Comparison of ENCODE assay signal across 18 cellular contexts in genomic region chrX:50635811-50636365, GRCh38.
A peak's percentile ranks its signal among the peaks of the same experiment; 100 is the strongest.
DNase-seq lines count a peak whose midpoint lies in the region; ATAC-seq and TF ChIP-seq lines count a peak whose summit lies in the region.
"Had no signal": no experiment of that assay in that cellular context is flagged by ENCODE, and none has a peak within 500 bp of the region (broad histone marks: within the 10 kb centered on the region; RNA-seq: fewer than 3 reads in every experiment).

No MANE protein-coding gene starts in this region.

- no peak overlapping the region for H3K14ac ChIP-seq in H9 (ENCODE audit: insufficient read depth, low read length)

- 50 to 84% methylated on average over 2 to 4 of the region's 4 CpGs for WGBS in testis, 2 donors
- WGBS in H9 (ENCODE audit: extremely low coverage, insufficient read length, low lambda C conversion rate): no CpG with 5 or more reads among the region's 4 CpGs
- 55% methylated on average over 4 of the region's 4 CpGs for WGBS in suprapubic skin

- no peak overlapping the region for H2BK15ac ChIP-seq in H9 (ENCODE audit: low read depth, low read length)

- H2AFZ ChIP-seq in H9 (ENCODE audit: low read length): no peak overlapping the region
- H2AFZ ChIP-seq: GM23248 had no signal

- H4K5ac ChIP-seq in H9 (ENCODE audit: insufficient read length, low read depth, low read length): no peak overlapping the region

- H3K9me3 Mint-ChIP-seq in H9: peaks cover 64 to 68% of the 10 kb centered on the region in 2 experiments
- H3K9me3 Mint-ChIP-seq: CD4-positive, alpha-beta T cell had no signal

- no peak overlapping the region for H3K56ac ChIP-seq in H9 (ENCODE audit: insufficient read length, low read depth, low read length)

- H3K9me3 ChIP-seq in testis (no peaks in the 10 kb centered on the region), H9 (ENCODE audit: control insufficient read depth, low read depth, low read length) (no peaks in the 10 kb centered on the region), suprapubic skin (no peaks in the 10 kb centered on the region)

- no peak overlapping the region for H2BK5ac ChIP-seq in H9 (ENCODE audit: insufficient read length, low read length)

- TF ChIP-seq POLR2A in testis (IDR thresholded peaks at IDR 0.05) (no peak), suprapubic skin (IDR thresholded peaks at IDR 0.05) (no peak)

- peaks cover 0 to 9% of the 10 kb centered on the region in 2 experiments; a peak in 3 of 4 replicates for H3K4me1 Mint-ChIP-seq in H9
- H3K4me1 Mint-ChIP-seq: B cell had no signal

- H3K4me3 ChIP-seq in testis (no peak overlapping the region), suprapubic skin (no peak overlapping the region)
- H3K4me3 ChIP-seq: GM23248 had no signal

- no peak overlapping the region for H3K27ac Mint-ChIP-seq in H9
- H3K27ac Mint-ChIP-seq: B cell; CD4-positive, alpha-beta T cell had no signal

- no peak overlapping the region for H2BK120ac ChIP-seq in H9 (ENCODE audit: low read depth, low read length, poor library complexity, severe bottlenecking)

- no peak overlapping the region for H4K8ac ChIP-seq in H9 (replicated peaks; ENCODE audit: insufficient read length, low read depth, low read length)

- H3K27me3 ChIP-seq in testis (no peaks in the 10 kb centered on the region), H9 (ENCODE audit: insufficient read depth, low read length) (no peaks in the 10 kb centered on the region), suprapubic skin (no peaks in the 10 kb centered on the region)

- no peak overlapping the region for H3K4me2 ChIP-seq in H9 (ENCODE audit: insufficient read depth, insufficient read length, low read length)

- no peak overlapping the region for H3K9ac ChIP-seq in H9 (ENCODE audit: extremely low read depth, insufficient read length, low read length)
- H3K9ac ChIP-seq: GM23248 had no signal

- no peak for TF ChIP-seq EP300 in suprapubic skin (IDR thresholded peaks at IDR 0.05)

- H3K79me1 ChIP-seq in H9 (ENCODE audit: insufficient read depth, low read depth, low read length, poor library complexity, severe bottlenecking): no peaks in the 10 kb centered on the region

- H2BK20ac ChIP-seq in H9 (ENCODE audit: low read depth, low read length, poor library complexity, severe bottlenecking): no peak overlapping the region

- peaks cover 7 to 21% (median 16%) of the 10 kb centered on the region in 3 experiments for H3K36me3 Mint-ChIP-seq in H9 (ENCODE audit: insufficient read depth in 1 of 3, low read depth in 3 of 3)

- H3K27ac ChIP-seq in testis (no peak overlapping the region), H9 (ENCODE audit: insufficient read length, low read depth, low read length) (no peak overlapping the region), suprapubic skin (no peak overlapping the region)
- H3K27ac ChIP-seq: GM23248 had no signal

- no peaks in the 10 kb centered on the region for H3K23me2 ChIP-seq in H9 (ENCODE audit: insufficient read length, low read depth, low read length, poor library complexity, severe bottlenecking)

- H3K4ac ChIP-seq in H9 (ENCODE audit: low read depth, low read length): no peak overlapping the region

- H3K36me3 ChIP-seq in testis (ENCODE audit: low read depth, missing control alignments) (no peaks in the 10 kb centered on the region), suprapubic skin (no peaks in the 10 kb centered on the region)

- intact Hi-C loops in left ventricle myocardium superior (cut with micrococcal nuclease): no loop called here
- intact Hi-C loops in cardiac septum (cut with DNase I): no loop called here
- intact Hi-C loops in testis (cut with DNase I; ENCODE audit: low total_unique reads): no loop called here

- no peak overlapping the region for H4K91ac ChIP-seq in H9 (ENCODE audit: insufficient read length, low read depth, low read length)

- H3K18ac ChIP-seq in H9 (ENCODE audit: insufficient read length, low read depth, low read length): no peak overlapping the region

- no peak overlapping the region for H2AK5ac ChIP-seq in H9 (ENCODE audit: insufficient read length, low read length)

- H3K27me3 Mint-ChIP-seq in H9 (ENCODE audit: low read depth): no peaks in the 10 kb centered on the region; the same call in 1 of the 2 replicates
- H3K27me3 Mint-ChIP-seq: B cell; CD4-positive, alpha-beta T cell had no signal

- H3K4me3 Mint-ChIP-seq in H9: no peak overlapping the region
- H3K4me3 Mint-ChIP-seq: B cell; CD4-positive, alpha-beta T cell had no signal

- TF ChIP-seq CTCF in testis (IDR thresholded peaks at IDR 0.05): no peak
- TF ChIP-seq CTCF in H9 (conservative IDR thresholded peaks at IDR 0.05): no peak
- no peak for TF ChIP-seq CTCF in suprapubic skin (IDR thresholded peaks at IDR 0.05)

- DNase-seq in left ventricle myocardium superior: peak; percentile 39
- DNase-seq in cardiac septum (ENCODE audit: low spot score): no peak
- peak; percentile 2 for DNase-seq in SK-N-DZ (ENCODE audit: low spot score)
- DNase-seq in globus pallidus (ENCODE audit: low spot score): peak; percentile 16
- DNase-seq in testis: peak; percentile 14
- no peak for DNase-seq in H9
- no peak for DNase-seq in suprapubic skin (ENCODE audit: low spot score in 2 of 2)
- DNase-seq: CD4-positive, alpha-beta T cell; DMS79 treated with DMSO at 0.1 percent for 48 hours; GM23248; KBM-7; NCI-H146; NCI-H2081; NCI-H2227 treated with DMSO at 0.1 percent for 48 hours; NCI-H524; SHP77 had no signal

- no peak overlapping the region for H2BK12ac ChIP-seq in H9 (ENCODE audit: insufficient read length, low read depth, low read length)

- no peak overlapping the region for H3K23ac ChIP-seq in H9 (ENCODE audit: insufficient read length, low read depth, low read length)

- no peak for ATAC-seq in left ventricle myocardium superior
- no peak for ATAC-seq in GM21619 (IDR thresholded peaks at IDR 0.05; ENCODE audit: unreplicated experiment)

- H3K4me1 ChIP-seq in testis (no peaks in the 10 kb centered on the region), H9 (ENCODE audit: insufficient read depth, low read length) (0 out of 2 replicates have a peak, but pooled peaks cover 4% of the 10 kb centered on the region), suprapubic skin (no peaks in the 10 kb centered on the region)

- no peaks in the 10 kb centered on the region for H3K79me2 ChIP-seq in H9 (ENCODE audit: insufficient read depth, low read length)

- H4K20me1 ChIP-seq in H9 (ENCODE audit: control insufficient read depth, insufficient read depth, insufficient read length): no peaks in the 10 kb centered on the region

- no peak overlapping the region for H3T11ph ChIP-seq in H9 (ENCODE audit: low read length)

Comparison
In these comparisons a context has a peak if more than half of its experiments do, and no peak if none do; other contexts are left out.
1. DNase-seq: peak in left ventricle myocardium superior (single experiment), SK-N-DZ (single experiment), globus pallidus (single experiment) and testis (single experiment); none in cardiac septum (single experiment), H9 (single experiment) and suprapubic skin (0 of 2).